9 cellular contexts compared by ENCODE assay signal in genomic region chrX:64842492-64842891, GRCh38.
A peak's percentile ranks its signal among the peaks of the same experiment; 100 is the strongest.
DNase-seq lines count a peak whose midpoint lies in the region; ATAC-seq lines count a peak whose summit lies in the region.
"Had no signal": no experiment of that assay in that cellular context is flagged by ENCODE, and none has a peak within 500 bp of the region (broad histone marks: within the 10 kb centered on the region; RNA-seq: fewer than 3 reads in every experiment).

No MANE protein-coding gene starts in this region.

- no peaks in the 10 kb centered on the region for H3K9me3 ChIP-seq in trophoblast cell (ENCODE audit: insufficient read depth, low read depth, low read length)

- DNase-seq in KBM-7 (peak; percentile 11), trophoblast cell (no peak), NCI-H2171 (lab: John Stamatoyannopoulos, UW) (no peak), NCI-H748 (lab: John Stamatoyannopoulos, UW; ENCODE audit: unreplicated experiment) (no peak)
- no peak for DNase-seq in activated naive CD8-positive, alpha-beta T cell treated with anti-CD3 and anti-CD28 coated beads for 36 hours
- DNase-seq: stimulated activated naive CD4-positive, alpha-beta T cell treated with Interleukin-2 at 50 U/mL for 16 hours had no signal

- H3K27me3 ChIP-seq in trophoblast cell (ENCODE audit: insufficient read depth, low read length): no peaks in the 10 kb centered on the region

- H3K4me2 ChIP-seq in trophoblast cell (ENCODE audit: low read length): no peak overlapping the region

- no peaks in the 10 kb centered on the region for H3K4me1 ChIP-seq in trophoblast cell (ENCODE audit: control insufficient read depth in 1 of 2, insufficient read depth in 2 of 2, low read length in 2 of 2)

- peaks cover 35% of the 10 kb centered on the region for H3K9me3 Mint-ChIP-seq in activated naive CD8-positive, alpha-beta T cell treated with anti-CD3 and anti-CD28 coated beads for 36 hours

- no peak overlapping the region for H2BK12ac ChIP-seq in trophoblast cell (ENCODE audit: low read length)

- H3K23ac ChIP-seq in trophoblast cell (ENCODE audit: low read length): no peak overlapping the region

- H3K4me3 Mint-ChIP-seq in activated naive CD8-positive, alpha-beta T cell treated with anti-CD3 and anti-CD28 coated beads for 36 hours: peak overlapping the region; percentile 14

- H3K14ac ChIP-seq in trophoblast cell (ENCODE audit: low read length): no peak overlapping the region

- WGBS in trophoblast cell (ENCODE audit: extremely low coverage, insufficient coverage, insufficient read length): no CpG with 5 or more reads among the region's 4 CpGs

- H3K27ac Mint-ChIP-seq in activated naive CD8-positive, alpha-beta T cell treated with anti-CD3 and anti-CD28 coated beads for 36 hours: peak overlapping the region; percentile 95

- H2AK5ac ChIP-seq in trophoblast cell (ENCODE audit: low read length): no peak overlapping the region

- no peaks in the 10 kb centered on the region for H3K79me1 ChIP-seq in trophoblast cell (ENCODE audit: low read length)

- H3K27me3 Mint-ChIP-seq in activated naive CD8-positive, alpha-beta T cell treated with anti-CD3 and anti-CD28 coated beads for 36 hours: no peaks in the 10 kb centered on the region

- no peak overlapping the region for H3K27ac ChIP-seq in trophoblast cell (ENCODE audit: low read depth, low read length)

- H3K18ac ChIP-seq in trophoblast cell (ENCODE audit: low read length): no peak overlapping the region

- H2AFZ ChIP-seq in trophoblast cell (ENCODE audit: insufficient read depth, low read length, poor library complexity): no peak overlapping the region

- H3K4me3 ChIP-seq in trophoblast cell (ENCODE audit: low read depth, low read length): no peak overlapping the region

- no peaks in the 10 kb centered on the region for H3K79me2 ChIP-seq in trophoblast cell (ENCODE audit: control insufficient read depth, insufficient read depth, low read length, poor library complexity)

- no peak overlapping the region for H3K4ac ChIP-seq in trophoblast cell (ENCODE audit: low read depth, low read length)

- no peak overlapping the region for H4K8ac ChIP-seq in trophoblast cell (ENCODE audit: low read depth, low read length)

- no peak overlapping the region for H4K12ac ChIP-seq in trophoblast cell (ENCODE audit: low read depth, low read length)

- H3K4me1 Mint-ChIP-seq in activated naive CD8-positive, alpha-beta T cell treated with anti-CD3 and anti-CD28 coated beads for 36 hours: peaks cover 25% of the 10 kb centered on the region

- H4K91ac ChIP-seq in trophoblast cell (ENCODE audit: low read depth, low read length): no peak overlapping the region

- peaks cover 57% of the 10 kb centered on the region for H3K36me3 Mint-ChIP-seq in activated naive CD8-positive, alpha-beta T cell treated with anti-CD3 and anti-CD28 coated beads for 36 hours

- H3K9ac ChIP-seq in trophoblast cell (ENCODE audit: low read length): no peak overlapping the region

- ATAC-seq in GM18499 (IDR thresholded peaks at IDR 0.05; ENCODE audit: insufficient read depth, unreplicated experiment): peak; percentile 58
- ATAC-seq in GM21423 (IDR thresholded peaks at IDR 0.05; ENCODE audit: unreplicated experiment): peak; percentile 68
- no peak for ATAC-seq in GM19324 (IDR thresholded peaks at IDR 0.05; ENCODE audit: low FRiP score, unreplicated experiment)

- H2BK5ac ChIP-seq in trophoblast cell (ENCODE audit: low read depth, low read length, poor library complexity): no peak overlapping the region

- in situ Hi-C loops in KBM-7 (cut with MboI; ENCODE audit: low pct_unique_long_range_greater_than_20kb, low sequenced_read_pairs): no loop called here

- H2BK120ac ChIP-seq in trophoblast cell (ENCODE audit: insufficient read depth, low read length, poor library complexity): no peak overlapping the region

- no peaks in the 10 kb centered on the region for H3K36me3 ChIP-seq in trophoblast cell (ENCODE audit: control insufficient read depth in 1 of 2, insufficient read depth in 2 of 2, low read length in 2 of 2)
